Comparison of ENCODE assay signal across 8 cellular contexts in the genomic region with DNA sequence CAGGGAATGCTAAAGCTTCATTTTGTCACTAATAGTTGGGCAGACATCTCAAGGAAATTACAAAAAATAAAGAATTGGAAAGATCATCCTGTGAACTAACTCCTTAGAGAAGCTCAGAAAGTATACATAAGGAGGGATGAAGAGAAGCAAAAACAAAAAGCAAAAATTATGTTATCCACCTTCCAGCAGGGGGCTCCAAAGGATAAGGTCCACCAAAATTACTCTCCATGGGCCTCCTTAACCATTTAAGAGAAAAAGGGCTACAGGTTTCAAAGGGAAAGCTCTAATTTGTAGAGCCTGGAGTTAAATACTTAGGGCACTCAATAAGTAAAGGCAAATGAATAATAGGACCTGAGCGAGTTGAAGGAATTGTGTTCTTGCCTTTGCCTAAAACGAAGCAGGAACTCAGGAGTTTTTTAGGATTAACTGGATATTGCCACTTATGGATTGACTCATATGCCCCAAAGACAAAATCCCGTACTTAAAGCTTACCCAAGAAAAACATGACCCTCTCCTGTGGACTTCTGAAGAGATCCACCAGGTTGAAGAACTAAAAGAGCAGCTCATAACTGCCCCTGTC.
DNase-seq lines count a peak whose midpoint lies in the region; ATAC-seq and TF ChIP-seq lines count a peak whose summit lies in the region.

No MANE protein-coding gene starts in this region.

- no peak overlapping the region for H3K4me3 ChIP-seq in colonic mucosa

- ATAC-seq in stimulated activated effector memory CD8-positive, alpha-beta T cell treated with anti-CD3 and anti-CD28 coated beads, Interleukin-12 subunit alpha, Interleukin-12 subunit beta, amount 100 ng/mL, for 72 hours: no peak
- no peak for ATAC-seq in GM18861 (IDR thresholded peaks at IDR 0.05; ENCODE audit: unreplicated experiment)

- no peak overlapping the region for H3K4me3 Mint-ChIP-seq in stimulated activated effector memory CD8-positive, alpha-beta T cell treated with anti-CD3 and anti-CD28 coated beads, Interleukin-12 subunit alpha, Interleukin-12 subunit beta, amount 100 ng/mL, for 72 hours

- intact Hi-C loops in colonic mucosa (cut with DNase I): loop anchor here (10.0 kb wide), 1 partner anchor 410 kb away; no protein-coding TSS in a partner anchor

- peak; percentile 60 to 67 for DNase-seq in NCI-H524 (lab: John Stamatoyannopoulos, UW)
- no peak for DNase-seq in NCI-H524 treated with DMSO at 0.1 percent for 48 hours (lab: John Stamatoyannopoulos, UW)
- peak; percentile 40 for DNase-seq in MV-4-11 (lab: John Stamatoyannopoulos, UW)
- DNase-seq in amniotic epithelial cell (ENCODE audit: low read depth): peak; percentile 60
- peak; percentile 51 for DNase-seq in medulla oblongata (ENCODE audit: extremely low spot score)
- DNase-seq in colonic mucosa: no peak
- no peak for DNase-seq in stimulated activated effector memory CD8-positive, alpha-beta T cell treated with anti-CD3 and anti-CD28 coated beads, Interleukin-12 subunit alpha, Interleukin-12 subunit beta, amount 100 ng/mL, for 72 hours (ENCODE audit: low spot score in 2 of 2)

- no peaks in the 10 kb centered on the region for H3K9me3 ChIP-seq in colonic mucosa

- no peaks in the 10 kb centered on the region for H3K4me1 Mint-ChIP-seq in stimulated activated effector memory CD8-positive, alpha-beta T cell treated with anti-CD3 and anti-CD28 coated beads, Interleukin-12 subunit alpha, Interleukin-12 subunit beta, amount 100 ng/mL, for 72 hours

- no peak overlapping the region for H3K27ac ChIP-seq in colonic mucosa

- H3K9ac ChIP-seq in colonic mucosa (ENCODE audit: low read depth in 2 of 2, low read length in 2 of 2): no peak overlapping the region

- H3K27ac Mint-ChIP-seq in stimulated activated effector memory CD8-positive, alpha-beta T cell treated with anti-CD3 and anti-CD28 coated beads, Interleukin-12 subunit alpha, Interleukin-12 subunit beta, amount 100 ng/mL, for 72 hours: no peak overlapping the region

- H3K27me3 ChIP-seq in colonic mucosa: no peaks in the 10 kb centered on the region

- H3K4me1 ChIP-seq in colonic mucosa: no peaks in the 10 kb centered on the region

- H3K36me3 ChIP-seq in colonic mucosa: no peaks in the 10 kb centered on the region

- H3K9me3 Mint-ChIP-seq in stimulated activated effector memory CD8-positive, alpha-beta T cell treated with anti-CD3 and anti-CD28 coated beads, Interleukin-12 subunit alpha, Interleukin-12 subunit beta, amount 100 ng/mL, for 72 hours: peaks cover 21% of the 10 kb centered on the region

- TF ChIP-seq CTCF in colonic mucosa (IDR thresholded peaks at IDR 0.05): no peak

- H3K36me3 Mint-ChIP-seq in stimulated activated effector memory CD8-positive, alpha-beta T cell treated with anti-CD3 and anti-CD28 coated beads, Interleukin-12 subunit alpha, Interleukin-12 subunit beta, amount 100 ng/mL, for 72 hours: no peaks in the 10 kb centered on the region

Comparison
In these comparisons a context has a peak if more than half of its experiments do, and no peak if none do; other contexts are left out.
1. DNase-seq: peak in NCI-H524 (2 of 2), MV-4-11 (single experiment), amniotic epithelial cell (single experiment) and medulla oblongata (single experiment); none in NCI-H524 treated with DMSO at 0.1 percent for 48 hours (single experiment), colonic mucosa (single experiment) and stimulated activated effector memory CD8-positive, alpha-beta T cell treated with anti-CD3 and anti-CD28 coated beads, Interleukin-12 subunit alpha, Interleukin-12 subunit beta, amount 100 ng/mL, for 72 hours (0 of 2).